1 cellular context compared by ENCODE assay signal in genomic region chr17:81867952-81868673, GRCh38.
TF ChIP-seq lines count a peak whose summit lies in the region.

No MANE protein-coding gene starts in this region.

TF ChIP-seq in HepG2, 621 proteins besides CTCF, POLR2A, EP300 and RAD21 (continued from another document and continues in another):
- TF ChIP-seq, protein P1, sequence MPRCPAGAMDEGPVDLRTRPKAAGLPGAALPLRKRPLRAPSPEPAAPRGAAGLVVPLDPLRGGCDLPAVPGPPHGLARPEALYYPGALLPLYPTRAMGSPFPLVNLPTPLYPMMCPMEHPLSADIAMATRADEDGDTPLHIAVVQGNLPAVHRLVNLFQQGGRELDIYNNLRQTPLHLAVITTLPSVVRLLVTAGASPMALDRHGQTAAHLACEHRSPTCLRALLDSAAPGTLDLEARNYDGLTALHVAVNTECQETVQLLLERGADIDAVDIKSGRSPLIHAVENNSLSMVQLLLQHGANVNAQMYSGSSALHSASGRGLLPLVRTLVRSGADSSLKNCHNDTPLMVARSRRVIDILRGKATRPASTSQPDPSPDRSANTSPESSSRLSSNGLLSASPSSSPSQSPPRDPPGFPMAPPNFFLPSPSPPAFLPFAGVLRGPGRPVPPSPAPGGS (CRISPR knock-in tag; IDR thresholded peaks at IDR 0.05), result no peak
- TF ChIP-seq ZNF777 (CRISPR knock-in tag; IDR thresholded peaks at IDR 0.05), result no peak; the same call in 1 of the 2 replicates
- peak; percentile 29; the same call in 1 of the 2 replicates for TF ChIP-seq MXD1 (CRISPR knock-in tag; IDR thresholded peaks at IDR 0.05)
- no peak for TF ChIP-seq ZNF557 (CRISPR knock-in tag; IDR thresholded peaks at IDR 0.05)
- TF ChIP-seq FIP1L1 (IDR thresholded peaks at IDR 0.05; ENCODE audit: borderline replicate concordance, insufficient read depth, low read depth, low read length), result peak; percentile 36; the same call in 1 of the 2 replicates
- no peak for TF ChIP-seq LCORL (IDR thresholded peaks at IDR 0.05)
- peak; percentile 43; the same call in 1 of the 2 replicates for TF ChIP-seq LCORL (CRISPR knock-in tag; IDR thresholded peaks at IDR 0.05)
- TF ChIP-seq, protein P2, sequence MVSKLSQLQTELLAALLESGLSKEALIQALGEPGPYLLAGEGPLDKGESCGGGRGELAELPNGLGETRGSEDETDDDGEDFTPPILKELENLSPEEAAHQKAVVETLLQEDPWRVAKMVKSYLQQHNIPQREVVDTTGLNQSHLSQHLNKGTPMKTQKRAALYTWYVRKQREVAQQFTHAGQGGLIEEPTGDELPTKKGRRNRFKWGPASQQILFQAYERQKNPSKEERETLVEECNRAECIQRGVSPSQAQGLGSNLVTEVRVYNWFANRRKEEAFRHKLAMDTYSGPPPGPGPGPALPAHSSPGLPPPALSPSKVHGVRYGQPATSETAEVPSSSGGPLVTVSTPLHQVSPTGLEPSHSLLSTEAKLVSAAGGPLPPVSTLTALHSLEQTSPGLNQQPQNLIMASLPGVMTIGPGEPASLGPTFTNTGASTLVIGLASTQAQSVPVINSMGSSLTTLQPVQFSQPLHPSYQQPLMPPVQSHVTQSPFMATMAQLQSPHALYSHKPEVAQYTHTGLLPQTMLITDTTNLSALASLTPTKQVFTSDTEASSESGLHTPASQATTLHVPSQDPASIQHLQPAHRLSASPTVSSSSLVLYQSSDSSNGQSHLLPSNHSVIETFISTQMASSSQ (IDR thresholded peaks at IDR 0.05; ENCODE audit: low read depth), result no peak
- TF ChIP-seq, protein P2 (CRISPR knock-in tag; IDR thresholded peaks at IDR 0.05; ENCODE audit: borderline replicate concordance), result no peak
- TF ChIP-seq RFX3 (CRISPR knock-in tag; IDR thresholded peaks at IDR 0.05), result no peak
- TF ChIP-seq NFATC3 (CRISPR knock-in tag; IDR thresholded peaks at IDR 0.05), result 0 out of 2 replicates have a peak, but pooled peaks have one; percentile 4
- no peak for TF ChIP-seq IKZF4 (CRISPR knock-in tag; IDR thresholded peaks at IDR 0.05; ENCODE audit: borderline replicate concordance, low read depth, not compliant biosample characterization)
- TF ChIP-seq ZNF510 (CRISPR knock-in tag; IDR thresholded peaks at IDR 0.05; ENCODE audit: low read depth), result no peak
- TF ChIP-seq ZNF326 (CRISPR knock-in tag; IDR thresholded peaks at IDR 0.05; ENCODE audit: borderline replicate concordance), result peak; percentile 91; the same call in 1 of the 2 replicates
- TF ChIP-seq ZNF44 (CRISPR knock-in tag; IDR thresholded peaks at IDR 0.05), result no peak
- 0 out of 2 replicates have a peak, but pooled peaks have one; percentile 8 for TF ChIP-seq ERF (CRISPR knock-in tag; IDR thresholded peaks at IDR 0.05)
- TF ChIP-seq NFE2L2 (IDR thresholded peaks at IDR 0.05; ENCODE audit: low read length), result no peak
- TF ChIP-seq ARNT (IDR thresholded peaks at IDR 0.05), result no peak
- TF ChIP-seq, protein P3, sequence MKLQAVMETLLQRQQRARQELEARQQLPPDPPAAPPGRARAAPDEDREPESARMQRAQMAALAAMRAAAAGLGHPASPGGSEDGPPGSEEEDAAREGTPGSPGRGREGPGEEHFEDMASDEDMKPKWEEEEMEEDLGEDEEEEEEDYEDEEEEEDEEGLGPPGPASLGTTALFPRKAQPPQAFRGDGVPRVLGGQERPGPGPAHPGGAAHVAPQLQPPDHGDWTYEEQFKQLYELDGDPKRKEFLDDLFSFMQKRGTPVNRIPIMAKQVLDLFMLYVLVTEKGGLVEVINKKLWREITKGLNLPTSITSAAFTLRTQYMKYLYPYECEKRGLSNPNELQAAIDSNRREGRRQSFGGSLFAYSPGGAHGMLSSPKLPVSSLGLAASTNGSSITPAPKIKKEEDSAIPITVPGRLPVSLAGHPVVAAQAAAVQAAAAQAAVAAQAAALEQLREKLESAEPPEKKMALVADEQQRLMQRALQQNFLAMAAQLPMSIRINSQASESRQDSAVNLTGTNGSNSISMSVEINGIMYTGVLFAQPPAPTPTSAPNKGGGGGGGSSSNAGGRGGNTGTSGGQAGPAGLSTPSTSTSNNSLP (IDR thresholded peaks at IDR 0.05; ENCODE audit: low read depth, low read length), result no peak
- 0 out of 2 replicates have a peak, but pooled peaks have one; percentile 72 for TF ChIP-seq ZNF615 (CRISPR knock-in tag; IDR thresholded peaks at IDR 0.05; ENCODE audit: borderline replicate concordance)
- TF ChIP-seq PRMT3 (CRISPR knock-in tag; IDR thresholded peaks at IDR 0.05; ENCODE audit: borderline replicate concordance, low read depth), result no peak
- no peak for TF ChIP-seq ZNF781 (CRISPR knock-in tag; IDR thresholded peaks at IDR 0.05; ENCODE audit: borderline replicate concordance, not compliant biosample characterization)
- no peak for TF ChIP-seq USF2 (IDR thresholded peaks at IDR 0.05; ENCODE audit: low read depth, low read length)
- no peak for TF ChIP-seq USF2 (CRISPR knock-in tag; IDR thresholded peaks at IDR 0.05; ENCODE audit: borderline replicate concordance)
- TF ChIP-seq, protein P4, sequence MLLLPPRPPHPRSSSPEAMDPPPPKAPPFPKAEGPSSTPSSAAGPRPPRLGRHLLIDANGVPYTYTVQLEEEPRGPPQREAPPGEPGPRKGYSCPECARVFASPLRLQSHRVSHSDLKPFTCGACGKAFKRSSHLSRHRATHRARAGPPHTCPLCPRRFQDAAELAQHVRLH (CRISPR knock-in tag; IDR thresholded peaks at IDR 0.05; ENCODE audit: borderline replicate concordance, low read depth), result no peak
- no peak for TF ChIP-seq NAIF1 (CRISPR knock-in tag; IDR thresholded peaks at IDR 0.05; ENCODE audit: borderline replicate concordance)
- 0 out of 2 replicates have a peak, but pooled peaks have one; percentile 20 for TF ChIP-seq ZNF816 (CRISPR knock-in tag; IDR thresholded peaks at IDR 0.05; ENCODE audit: borderline replicate concordance)
- 0 out of 2 replicates have a peak, but pooled peaks have one; percentile 18 for TF ChIP-seq U2AF2 (IDR thresholded peaks at IDR 0.05; ENCODE audit: low read depth, low read length)
- no peak for TF ChIP-seq SIN3B (IDR thresholded peaks at IDR 0.05; ENCODE audit: low read length)
- no peak for TF ChIP-seq ZNF616 (CRISPR knock-in tag; IDR thresholded peaks at IDR 0.05; ENCODE audit: low read depth)
- TF ChIP-seq, protein P5, sequence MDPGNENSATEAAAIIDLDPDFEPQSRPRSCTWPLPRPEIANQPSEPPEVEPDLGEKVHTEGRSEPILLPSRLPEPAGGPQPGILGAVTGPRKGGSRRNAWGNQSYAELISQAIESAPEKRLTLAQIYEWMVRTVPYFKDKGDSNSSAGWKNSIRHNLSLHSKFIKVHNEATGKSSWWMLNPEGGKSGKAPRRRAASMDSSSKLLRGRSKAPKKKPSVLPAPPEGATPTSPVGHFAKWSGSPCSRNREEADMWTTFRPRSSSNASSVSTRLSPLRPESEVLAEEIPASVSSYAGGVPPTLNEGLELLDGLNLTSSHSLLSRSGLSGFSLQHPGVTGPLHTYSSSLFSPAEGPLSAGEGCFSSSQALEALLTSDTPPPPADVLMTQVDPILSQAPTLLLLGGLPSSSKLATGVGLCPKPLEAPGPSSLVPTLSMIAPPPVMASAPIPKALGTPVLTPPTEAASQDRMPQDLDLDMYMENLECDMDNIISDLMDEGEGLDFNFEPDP (CRISPR knock-in tag; conservative IDR thresholded peaks at IDR 0.05), result no peak
- TF ChIP-seq KDM5B (CRISPR knock-in tag; IDR thresholded peaks at IDR 0.05; ENCODE audit: borderline replicate concordance), result no peak
- TF ChIP-seq ZNF570 (CRISPR knock-in tag; IDR thresholded peaks at IDR 0.05; ENCODE audit: borderline replicate concordance), result no peak
- no peak for TF ChIP-seq ZNF841 (CRISPR knock-in tag; IDR thresholded peaks at IDR 0.05; ENCODE audit: borderline replicate concordance)
- TF ChIP-seq ZFYVE20 (CRISPR knock-in tag; IDR thresholded peaks at IDR 0.05; ENCODE audit: borderline replicate concordance, low read depth), result no peak; the same call in 1 of the 2 replicates
- peak; percentile 43; the same call in 1 of the 2 replicates for TF ChIP-seq ZNF574 (CRISPR knock-in tag; IDR thresholded peaks at IDR 0.05)
- no peak for TF ChIP-seq KDM5A (IDR thresholded peaks at IDR 0.05; ENCODE audit: borderline replicate concordance, low read length)
- TF ChIP-seq, protein P6, sequence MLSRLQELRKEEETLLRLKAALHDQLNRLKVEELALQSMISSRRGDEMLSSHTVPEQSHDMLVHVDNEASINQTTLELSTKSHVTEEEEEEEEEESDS (CRISPR knock-in tag; IDR thresholded peaks at IDR 0.05; ENCODE audit: borderline replicate concordance), result no peak
- TF ChIP-seq, protein P7, sequence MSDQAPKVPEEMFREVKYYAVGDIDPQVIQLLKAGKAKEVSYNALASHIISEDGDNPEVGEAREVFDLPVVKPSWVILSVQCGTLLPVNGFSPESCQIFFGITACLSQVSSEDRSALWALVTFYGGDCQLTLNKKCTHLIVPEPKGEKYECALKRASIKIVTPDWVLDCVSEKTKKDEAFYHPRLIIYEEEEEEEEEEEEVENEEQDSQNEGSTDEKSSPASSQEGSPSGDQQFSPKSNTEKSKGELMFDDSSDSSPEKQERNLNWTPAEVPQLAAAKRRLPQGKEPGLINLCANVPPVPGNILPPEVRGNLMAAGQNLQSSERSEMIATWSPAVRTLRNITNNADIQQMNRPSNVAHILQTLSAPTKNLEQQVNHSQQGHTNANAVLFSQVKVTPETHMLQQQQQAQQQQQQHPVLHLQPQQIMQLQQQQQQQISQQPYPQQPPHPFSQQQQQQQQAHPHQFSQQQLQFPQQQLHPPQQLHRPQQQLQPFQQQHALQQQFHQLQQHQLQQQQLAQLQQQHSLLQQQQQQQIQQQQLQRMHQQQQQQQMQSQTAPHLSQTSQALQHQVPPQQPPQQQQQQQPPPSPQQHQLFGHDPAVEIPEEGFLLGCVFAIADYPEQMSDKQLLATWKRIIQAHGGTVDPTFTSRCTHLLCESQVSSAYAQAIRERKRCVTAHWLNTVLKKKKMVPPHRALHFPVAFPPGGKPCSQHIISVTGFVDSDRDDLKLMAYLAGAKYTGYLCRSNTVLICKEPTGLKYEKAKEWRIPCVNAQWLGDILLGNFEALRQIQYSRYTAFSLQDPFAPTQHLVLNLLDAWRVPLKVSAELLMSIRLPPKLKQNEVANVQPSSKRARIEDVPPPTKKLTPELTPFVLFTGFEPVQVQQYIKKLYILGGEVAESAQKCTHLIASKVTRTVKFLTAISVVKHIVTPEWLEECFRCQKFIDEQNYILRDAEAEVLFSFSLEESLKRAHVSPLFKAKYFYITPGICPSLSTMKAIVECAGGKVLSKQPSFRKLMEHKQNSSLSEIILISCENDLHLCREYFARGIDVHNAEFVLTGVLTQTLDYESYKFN (CRISPR knock-in tag; conservative IDR thresholded peaks at IDR 0.05), result no peak
- no peak for TF ChIP-seq MAFK (conservative IDR thresholded peaks at IDR 0.05 in 1 of 2, IDR thresholded peaks at IDR 0.05 in 1 of 2; ENCODE audit: low read length in 2 of 2)
- TF ChIP-seq GTF2F1 (IDR thresholded peaks at IDR 0.05; ENCODE audit: low read length), result no peak
- TF ChIP-seq ZFP37 (CRISPR knock-in tag; IDR thresholded peaks at IDR 0.05; ENCODE audit: borderline replicate concordance), result no peak
- TF ChIP-seq, protein P8, sequence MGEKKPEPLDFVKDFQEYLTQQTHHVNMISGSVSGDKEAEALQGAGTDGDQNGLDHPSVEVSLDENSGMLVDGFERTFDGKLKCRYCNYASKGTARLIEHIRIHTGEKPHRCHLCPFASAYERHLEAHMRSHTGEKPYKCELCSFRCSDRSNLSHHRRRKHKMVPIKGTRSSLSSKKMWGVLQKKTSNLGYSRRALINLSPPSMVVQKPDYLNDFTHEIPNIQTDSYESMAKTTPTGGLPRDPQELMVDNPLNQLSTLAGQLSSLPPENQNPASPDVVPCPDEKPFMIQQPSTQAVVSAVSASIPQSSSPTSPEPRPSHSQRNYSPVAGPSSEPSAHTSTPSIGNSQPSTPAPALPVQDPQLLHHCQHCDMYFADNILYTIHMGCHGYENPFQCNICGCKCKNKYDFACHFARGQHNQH (CRISPR knock-in tag; IDR thresholded peaks at IDR 0.05), result no peak
